20 cellular contexts compared by ENCODE assay signal in the genomic region with DNA sequence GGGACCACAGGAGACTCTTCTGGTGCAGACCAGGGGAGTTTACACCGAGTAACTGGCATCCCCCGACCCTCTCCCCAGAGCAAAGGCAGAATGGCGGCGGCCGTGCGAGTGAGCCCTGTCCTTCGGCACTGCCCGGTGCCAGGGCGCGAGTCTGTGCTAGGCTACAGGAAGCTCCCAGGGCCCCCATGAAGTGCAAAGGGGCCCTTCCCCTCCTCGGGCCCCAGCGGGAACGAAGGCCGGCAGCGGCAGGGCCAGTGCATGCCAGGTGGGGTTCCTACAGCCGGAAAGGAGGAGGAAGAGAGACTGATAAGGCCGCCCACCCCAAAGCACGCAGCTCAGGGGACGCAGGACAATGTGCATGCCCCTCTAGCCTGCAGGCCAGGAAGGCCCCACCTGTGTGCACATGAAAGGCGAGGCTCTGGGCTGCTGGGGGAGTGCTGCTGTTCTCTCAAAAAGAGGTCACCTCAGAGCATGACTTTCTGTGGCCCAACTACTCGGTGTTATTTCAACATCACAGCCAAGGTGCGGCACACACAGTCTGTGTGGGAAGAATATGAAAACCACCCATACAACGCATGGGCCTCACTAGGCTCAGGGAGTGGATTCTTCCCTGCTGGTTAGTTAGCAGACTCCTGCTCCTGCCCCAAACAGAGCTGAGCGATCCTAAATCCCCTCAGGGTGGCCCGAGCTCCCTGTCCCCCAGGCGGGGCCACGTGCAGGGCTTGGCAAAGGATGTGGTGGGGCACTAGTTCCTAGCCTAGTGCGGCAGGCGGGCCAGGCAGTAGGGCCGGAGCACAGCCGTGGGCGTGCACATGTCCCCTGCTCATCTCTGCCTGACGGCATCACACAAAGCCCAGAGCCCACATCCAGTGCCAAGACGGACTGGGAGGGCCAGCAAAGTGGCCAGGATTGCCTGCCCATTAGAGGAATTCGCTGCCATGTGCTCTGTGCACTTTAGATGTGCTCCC. TPM values are rescaled to one million over a fixed set of nuclear protein-coding genes. Genes with fewer than 3 reads are reported as not detected.
DNase-seq lines count a peak whose midpoint lies in the region; ATAC-seq and TF ChIP-seq lines count a peak whose summit lies in the region.
"Had no signal": no experiment of that assay in that cellular context is flagged by ENCODE, and none has a peak within 500 bp of the region (broad histone marks: within the 10 kb centered on the region; RNA-seq: fewer than 3 reads in every experiment).

No MANE protein-coding gene starts in this region.

- H3K27me3 Mint-ChIP-seq in glutamatergic neuron (ENCODE audit: unreplicated experiment): peaks cover 18% of the 10 kb centered on the region
- H3K27me3 Mint-ChIP-seq: dendritic cell treated with granulocyte-macrophage colony-stimulating factor and Interleukin-4, amounts not matched to agents 40 ng/mL and 50 ng/mL, for 4 days; progenitor cell of endocrine pancreas; T-cell had no signal

- TF ChIP-seq CTCF in cardiac muscle cell (IDR thresholded peaks at IDR 0.05; ENCODE audit: low read depth, low read length) (no peak), right atrium auricular region (IDR thresholded peaks at IDR 0.05) (no peak), glutamatergic neuron (IDR thresholded peaks at IDR 0.05; ENCODE audit: partially characterized antibody, unreplicated experiment) (no peak), psoas muscle (IDR thresholded peaks at IDR 0.05) (no peak)

- peaks cover 25% of the 10 kb centered on the region for H3K36me3 ChIP-seq in cardiac muscle cell
- H3K36me3 ChIP-seq in right atrium auricular region: peaks cover 19% of the 10 kb centered on the region
- H3K36me3 ChIP-seq in psoas muscle (ENCODE audit: insufficient read depth in 1 of 2, low read depth in 1 of 2): peaks cover 6 to 61% of the 10 kb centered on the region in 2 donors

- H3K27ac ChIP-seq in cardiac muscle cell: peak overlapping the region; percentile 17
- H3K27ac ChIP-seq in right atrium auricular region: peak overlapping the region in 1 of 2 donors; percentile 9
- H3K27ac ChIP-seq in psoas muscle: no peak overlapping the region
- H3K27ac ChIP-seq: adrenal gland had no signal

- H3K4me3 ChIP-seq in cardiac muscle cell: no peak overlapping the region
- no peak overlapping the region for H3K4me3 ChIP-seq in right atrium auricular region
- no peak overlapping the region for H3K4me3 ChIP-seq in psoas muscle
- H3K4me3 ChIP-seq: adrenal gland had no signal

- H3K4me1 ChIP-seq in cardiac muscle cell (ENCODE audit: low read depth): no peaks in the 10 kb centered on the region
- peaks cover 0 to 19% of the 10 kb centered on the region in 2 donors for H3K4me1 ChIP-seq in right atrium auricular region
- H3K4me1 ChIP-seq in psoas muscle: peaks cover 16% of the 10 kb centered on the region

- peaks cover 17% of the 10 kb centered on the region for H3K4me1 Mint-ChIP-seq in glutamatergic neuron (ENCODE audit: low read depth, unreplicated experiment)
- H3K4me1 Mint-ChIP-seq: T-cell had no signal

- no peak for ATAC-seq in psoas muscle
- ATAC-seq: activated CD8-positive, alpha-beta T cell treated with anti-CD3 and anti-CD28 coated beads, Interleukin-2, amount 10 ng/mL, durations not matched to agents 7 days and 5 days; T-cell had no signal

- intact Hi-C loops in posterior vena cava (cut with DNase I) (no loop called here), psoas muscle (cut with DNase I) (loop anchor here in 1 of 2 donors (2.0 kb wide), 1 partner anchor 31 kb away; no protein-coding TSS in a partner anchor)

- WGBS in psoas muscle, 3 donors: 77 to 88% (median 81%) methylated on average over 34 to 35 of the region's 35 CpGs

- no peak overlapping the region for H3K27ac Mint-ChIP-seq in glutamatergic neuron (ENCODE audit: unreplicated experiment)
- H3K27ac Mint-ChIP-seq: dendritic cell treated with granulocyte-macrophage colony-stimulating factor and Interleukin-4, amounts not matched to agents 40 ng/mL and 50 ng/mL, for 4 days; progenitor cell of endocrine pancreas; T-cell had no signal

- DNase-seq in cardiac muscle cell (ENCODE audit: low read depth in 1 of 2, low spot score in 1 of 2): no peak
- no peak for DNase-seq in right atrium auricular region (ENCODE audit: low spot score)
- DNase-seq in glutamatergic neuron: peak; percentile 20
- DNase-seq in posterior vena cava (ENCODE audit: low spot score): peak; percentile 66
- DNase-seq in psoas muscle: no peak
- DNase-seq in SK-N-DZ (ENCODE audit: low spot score): no peak
- DNase-seq: activated CD4-positive, alpha-beta T cell treated with anti-CD3 and anti-CD28 coated beads for 1 hour; activated CD8-positive, alpha-beta T cell treated with anti-CD3 and anti-CD28 coated beads, Interleukin-2, amount 10 ng/mL, durations not matched to agents 7 days and 5 days; activated T-cell treated with anti-CD3 and anti-CD28 coated beads, Interleukin-2, amount 50 U/mL, for 1 hour; adrenal gland; AML-193; NCI-H187; SHP77; stimulated activated CD4-positive, alpha-beta T cell treated with anti-CD3 and anti-CD28 coated beads, Interleukin-1b, Interleukin-23, amount 100 ng/mL, for 48 hours; T-cell had no signal

- no peak overlapping the region for H3K4me3 Mint-ChIP-seq in glutamatergic neuron (ENCODE audit: unreplicated experiment)
- H3K4me3 Mint-ChIP-seq: activated CD8-positive, alpha-beta T cell treated with anti-CD3 and anti-CD28 coated beads, Interleukin-2, amount 10 ng/mL, durations not matched to agents 7 days and 5 days; dendritic cell treated with granulocyte-macrophage colony-stimulating factor and Interleukin-4, amounts not matched to agents 40 ng/mL and 50 ng/mL, for 4 days; T-cell had no signal

- H3K27me3 ChIP-seq in cardiac muscle cell (no peaks in the 10 kb centered on the region), right atrium auricular region (no peaks in the 10 kb centered on the region), psoas muscle (ENCODE audit: insufficient read depth in 3 of 3, low read length in 2 of 3) (no peaks in the 10 kb centered on the region)
- H3K27me3 ChIP-seq: adrenal gland had no signal

- H3K9me3 ChIP-seq in cardiac muscle cell (ENCODE audit: low read depth) (no peaks in the 10 kb centered on the region), right atrium auricular region (no peaks in the 10 kb centered on the region), psoas muscle (no peaks in the 10 kb centered on the region)
- H3K9me3 ChIP-seq: adrenal gland had no signal

- peaks cover 13% of the 10 kb centered on the region for H3K9me3 Mint-ChIP-seq in glutamatergic neuron (ENCODE audit: unreplicated experiment)
- H3K9me3 Mint-ChIP-seq: dendritic cell treated with granulocyte-macrophage colony-stimulating factor and Interleukin-4, amounts not matched to agents 40 ng/mL and 50 ng/mL, for 4 days; T-cell had no signal

- H3K36me3 Mint-ChIP-seq in glutamatergic neuron (ENCODE audit: unreplicated experiment): peaks cover 5% of the 10 kb centered on the region

RNA-seq across cellular contexts. Expression of gene TIMM44, which starts 28.4 kb away (rescaled TPM):
- total RNA-seq in cardiac muscle cell: 77.9 and 92.4 TPM in 2 replicates
- polyA plus RNA-seq in cardiac muscle cell: 52.0 and 52.5 TPM in 2 replicates
- 10 to 100 TPM; 49.1 to 64.1 TPM for total RNA-seq in right atrium auricular region
- 109 TPM for total RNA-seq in glutamatergic neuron (ENCODE audit: unreplicated experiment)
- 10 to 100 TPM; 37.2 to 47.8 TPM for total RNA-seq in posterior vena cava
- 10 to 100 TPM; 67.0 to 95.8 (median 80.0) TPM for total RNA-seq in psoas muscle
- 100 to 1,000 TPM in 2 of 3 donors, 10 to 100 TPM in 1; 95.1 to 173 (median 119) TPM for polyA plus RNA-seq in psoas muscle
- 82.5 and 83.0 TPM in 2 replicates for polyA plus RNA-seq in SK-N-DZ (2014; cell fraction: cytosol; rRNA removed)
- polyA plus RNA-seq in SK-N-DZ (2014; cell fraction: nucleus; rRNA removed): 272 and 276 TPM in 2 replicates

RNA-seq across cellular contexts. Expression of gene ELAVL1, which starts 33.6 kb away (rescaled TPM):
- total RNA-seq in cardiac muscle cell (62.2 and 66.5 TPM in 2 replicates), right atrium auricular region (10 to 100 TPM; 31.0 to 37.4 TPM), glutamatergic neuron (ENCODE audit: unreplicated experiment) (122 TPM), posterior vena cava (10 to 100 TPM; 49.9 to 50.7 TPM), psoas muscle (10 to 100 TPM; 44.5 to 57.9 (median 48.0) TPM)
- polyA plus RNA-seq in cardiac muscle cell (104 and 137 TPM in 2 replicates), psoas muscle (10 to 100 TPM; 22.3 to 41.6 (median 41.4) TPM)
- polyA plus RNA-seq in SK-N-DZ (2014; cell fraction: cytosol; rRNA removed): 24.5 and 27.7 TPM in 2 replicates
- polyA plus RNA-seq in SK-N-DZ (2014; cell fraction: nucleus; rRNA removed): 12.5 and 25.7 TPM in 2 replicates

RNA-seq across cellular contexts. Expression of gene CTXN1, which starts 45.9 kb away (rescaled TPM):
- total RNA-seq in cardiac muscle cell (22.8 and 60.1 TPM in 2 replicates), right atrium auricular region (1 to 10 TPM; 1.7 to 4.2 TPM), glutamatergic neuron (ENCODE audit: unreplicated experiment) (90.6 TPM), posterior vena cava (10 to 100 TPM in 1 of 2 donors, 1 to 10 TPM in 1; 5.9 to 11.7 TPM), psoas muscle (under 1 TPM in 1 of 4 donors, not detected in 3; 0.30 TPM)
- polyA plus RNA-seq in cardiac muscle cell (18.1 and 48.5 TPM in 2 replicates), psoas muscle (under 1 TPM in 2 of 3 donors, not detected in 1; 0.04 to 0.25 TPM)
- polyA plus RNA-seq in SK-N-DZ (2014; cell fraction: cytosol; rRNA removed): 10.4 and 16.9 TPM in 2 replicates
- 14.9 and 19.4 TPM in 2 replicates for polyA plus RNA-seq in SK-N-DZ (2014; cell fraction: nucleus; rRNA removed)

RNA-seq across cellular contexts. Expression of gene SNAPC2, which starts 51.7 kb away (rescaled TPM):
- total RNA-seq in cardiac muscle cell: 22.1 and 42.1 TPM in 2 replicates
- polyA plus RNA-seq in cardiac muscle cell: 22.5 and 31.4 TPM in 2 replicates
- total RNA-seq in right atrium auricular region: 10 to 100 TPM; 14.1 to 16.5 TPM
- total RNA-seq in glutamatergic neuron (ENCODE audit: unreplicated experiment): 18.6 TPM
- total RNA-seq in posterior vena cava: 10 to 100 TPM; 25.4 to 28.7 TPM
- 1 to 10 TPM; 4.6 to 8.7 (median 6.7) TPM for total RNA-seq in psoas muscle
- polyA plus RNA-seq in psoas muscle: 10 to 100 TPM in 2 of 3 donors, 1 to 10 TPM in 1; 8.4 to 16.0 (median 10.2) TPM
- 16.8 and 19.2 TPM in 2 replicates for polyA plus RNA-seq in SK-N-DZ (2014; cell fraction: cytosol; rRNA removed)
- 7.9 and 14.1 TPM in 2 replicates for polyA plus RNA-seq in SK-N-DZ (2014; cell fraction: nucleus; rRNA removed)

RNA-seq across cellular contexts. Expression of gene TGFBR3L, which starts 57.2 kb away (rescaled TPM):
- total RNA-seq in cardiac muscle cell: 0.46 and 3.2 TPM in 2 replicates
- 2.6 and 11.8 TPM in 2 replicates for polyA plus RNA-seq in cardiac muscle cell
- 10 to 100 TPM; 22.1 to 26.7 TPM for total RNA-seq in right atrium auricular region
- 0.69 TPM for total RNA-seq in glutamatergic neuron (ENCODE audit: unreplicated experiment)
- total RNA-seq in posterior vena cava: 1 to 10 TPM; 1.5 to 4.4 TPM
- total RNA-seq in psoas muscle: 10 to 100 TPM in 1 of 4 donors, 1 to 10 TPM in 3; 4.5 to 13.0 (median 7.5) TPM
- polyA plus RNA-seq in psoas muscle: 1 to 10 TPM; 1.2 to 1.5 (median 1.3) TPM
- 9.0 and 21.7 TPM in 2 replicates for polyA plus RNA-seq in SK-N-DZ (2014; cell fraction: cytosol; rRNA removed)
- 11.4 and 25.5 TPM in 2 replicates for polyA plus RNA-seq in SK-N-DZ (2014; cell fraction: nucleus; rRNA removed)
- total RNA-seq: A172, endothelial cell of umbilical vein had no signal
- polyA plus RNA-seq: neural cell had no signal

Comparison
In these comparisons a context has a peak if more than half of its experiments do, and no peak if none do; other contexts are left out.
1. DNase-seq: peak in glutamatergic neuron (single experiment) and posterior vena cava (single experiment); none in cardiac muscle cell (0 of 2), right atrium auricular region (single experiment), psoas muscle (0 of 2) and SK-N-DZ (single experiment).